10 cellular contexts compared by ENCODE assay signal in genomic region chr18:72674710-72675109, GRCh38.
DNase-seq lines count a peak whose midpoint lies in the region; ATAC-seq, FAIRE-seq and TF ChIP-seq lines count a peak whose summit lies in the region.
"Had no signal": no experiment of that assay in that cellular context is flagged by ENCODE, and none has a peak within 500 bp of the region (broad histone marks: within the 10 kb centered on the region; RNA-seq: fewer than 3 reads in every experiment).

No MANE protein-coding gene starts in this region.

- no peak overlapping the region for H3K4me3 ChIP-seq in CD8-positive, alpha-beta memory T cell (ENCODE audit: low read length)

- FAIRE-seq in GM19239 (lab: Jason Lieb, UNC) = peak; percentile 37
- no peak for FAIRE-seq in D721Med (lab: Jason Lieb, UNC)

- POLR2A ChIA-PET in CD8-positive, alpha-beta memory T cell (lab: Charles Lee) = no interaction called here

- ATAC-seq in HG02642 (IDR thresholded peaks at IDR 0.05; ENCODE audit: poor library complexity, unreplicated experiment) = peak; percentile 97
- ATAC-seq in HG03460 (IDR thresholded peaks at IDR 0.05; ENCODE audit: unreplicated experiment) = peak; percentile 93
- no peak for ATAC-seq in esophagus mucosa
- ATAC-seq: left ventricle myocardium superior had no signal

- TF ChIP-seq CTCF in D721Med (IDR thresholded peaks at IDR 0.05; ENCODE audit: insufficient read depth, missing control alignments) = no peak

- peaks cover 21% of the 10 kb centered on the region for H3K27me3 Mint-ChIP-seq in activated naive CD8-positive, alpha-beta T cell treated with anti-CD3 and anti-CD28 coated beads for 36 hours
- H3K27me3 Mint-ChIP-seq in CD8-positive, alpha-beta memory T cell = no peaks in the 10 kb centered on the region

- H3K4me3 Mint-ChIP-seq in activated naive CD8-positive, alpha-beta T cell treated with anti-CD3 and anti-CD28 coated beads for 36 hours = no peak overlapping the region
- H3K4me3 Mint-ChIP-seq in CD8-positive, alpha-beta memory T cell = no peak overlapping the region

- CTCF ChIA-PET in CD8-positive, alpha-beta memory T cell (lab: Charles Lee) = no interaction called here

- H3K27ac ChIP-seq in CD8-positive, alpha-beta memory T cell (ENCODE audit: low read depth, low read length) = no peak overlapping the region

- H3K27me3 ChIP-seq in CD8-positive, alpha-beta memory T cell (ENCODE audit: insufficient read depth, low read length, poor library complexity, severe bottlenecking) = no peaks in the 10 kb centered on the region

- no peaks in the 10 kb centered on the region for H3K9me3 Mint-ChIP-seq in activated naive CD8-positive, alpha-beta T cell treated with anti-CD3 and anti-CD28 coated beads for 36 hours
- H3K9me3 Mint-ChIP-seq in CD8-positive, alpha-beta memory T cell = peaks cover 0 to 9% (median 3%) of the 10 kb centered on the region in 5 donors

- DNase-seq in DMS 273 treated with DMSO at 0.1 percent for 48 hours (lab: John Stamatoyannopoulos, UW) = peak; percentile 88
- DNase-seq in GM19239 (ENCODE audit: insufficient read length, low spot score) = no peak
- DNase-seq in activated naive CD8-positive, alpha-beta T cell treated with anti-CD3 and anti-CD28 coated beads for 36 hours = no peak
- no peak for DNase-seq in CD8-positive, alpha-beta memory T cell
- DNase-seq in D721Med (ENCODE audit: insufficient read length, low spot score) = no peak
- DNase-seq: left ventricle myocardium superior, NCI-H446 had no signal

- H3K36me3 Mint-ChIP-seq in activated naive CD8-positive, alpha-beta T cell treated with anti-CD3 and anti-CD28 coated beads for 36 hours = no peaks in the 10 kb centered on the region
- H3K36me3 Mint-ChIP-seq in CD8-positive, alpha-beta memory T cell = no peaks in the 10 kb centered on the region

- no peaks in the 10 kb centered on the region for H3K9me3 ChIP-seq in CD8-positive, alpha-beta memory T cell (ENCODE audit: low read length)

- H3K4me1 Mint-ChIP-seq in activated naive CD8-positive, alpha-beta T cell treated with anti-CD3 and anti-CD28 coated beads for 36 hours = no peaks in the 10 kb centered on the region
- no peaks in the 10 kb centered on the region for H3K4me1 Mint-ChIP-seq in CD8-positive, alpha-beta memory T cell

- no peak overlapping the region for H3K27ac Mint-ChIP-seq in activated naive CD8-positive, alpha-beta T cell treated with anti-CD3 and anti-CD28 coated beads for 36 hours
- no peak overlapping the region for H3K27ac Mint-ChIP-seq in CD8-positive, alpha-beta memory T cell

- H3K4me1 ChIP-seq in CD8-positive, alpha-beta memory T cell (ENCODE audit: insufficient read depth, low read length) = no peaks in the 10 kb centered on the region

- H3K36me3 ChIP-seq in CD8-positive, alpha-beta memory T cell (ENCODE audit: insufficient read depth, low read length) = no peaks in the 10 kb centered on the region
